ENCODE assay signal across 19 cellular contexts in the genomic region with DNA sequence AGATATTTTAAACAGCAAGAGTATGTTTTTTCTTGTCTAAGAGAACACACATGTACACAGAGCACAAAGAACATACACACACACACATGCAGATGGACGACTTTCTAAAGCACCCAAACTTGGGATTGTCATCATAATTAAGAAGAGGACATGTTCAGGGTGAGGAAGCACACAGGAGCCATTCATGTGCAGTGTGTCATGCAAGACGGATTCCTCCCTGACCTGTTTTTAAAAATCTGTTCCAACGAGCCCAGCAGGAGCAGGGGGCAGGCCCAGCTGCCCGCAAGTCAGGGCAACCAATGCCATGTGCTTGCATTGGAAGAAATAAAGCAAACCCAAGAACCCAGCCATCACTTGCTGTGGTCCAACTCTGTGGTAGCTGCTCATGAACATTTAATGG.
DNase-seq lines count a peak whose midpoint lies in the region; TF ChIP-seq lines count a peak whose summit lies in the region.
"Had no signal": no experiment of that assay in that cellular context is flagged by ENCODE, and none has a peak within 500 bp of the region (broad histone marks: within the 10 kb centered on the region; RNA-seq: fewer than 3 reads in every experiment).

No MANE protein-coding gene starts in this region.

- no peak for TF ChIP-seq EP300 in esophagus muscularis mucosa (IDR thresholded peaks at IDR 0.05)

- TF ChIP-seq CTCF in esophagus muscularis mucosa (IDR thresholded peaks at IDR 0.05): no peak

- no peak overlapping the region for H2BK5ac ChIP-seq in trophoblast cell (ENCODE audit: low read depth, low read length, poor library complexity)

- no peak overlapping the region for H3K9ac ChIP-seq in BLaER1 treated with 17β-estradiol and CSF1 and Interleukin-3, amounts not matched to agents 10 nM and 100 nM
- peak overlapping the region; percentile 53 for H3K9ac ChIP-seq in trophoblast cell (ENCODE audit: low read length)

- WGBS in esophagus muscularis mucosa: 48% methylated on average over 4 of the region's 4 CpGs
- WGBS in trophoblast cell (ENCODE audit: extremely low coverage, insufficient coverage, insufficient read length): no CpG with 5 or more reads among the region's 4 CpGs

- H3K9me3 ChIP-seq in BLaER1 treated with 17β-estradiol and CSF1 and Interleukin-3, amounts not matched to agents 10 nM and 100 nM (replicated peaks in 1 of 11): no peaks in the 10 kb centered on the region; a peak in 3 of 22 replicates
- H3K9me3 ChIP-seq in esophagus muscularis mucosa: no peaks in the 10 kb centered on the region
- no peaks in the 10 kb centered on the region for H3K9me3 ChIP-seq in trophoblast cell (ENCODE audit: insufficient read depth, low read depth, low read length)
- H3K9me3 ChIP-seq: A549 had no signal

- TF ChIP-seq POLR2A in esophagus muscularis mucosa (IDR thresholded peaks at IDR 0.05; ENCODE audit: low read depth): no peak

- H2BK12ac ChIP-seq in trophoblast cell (ENCODE audit: low read length): no peak overlapping the region

- H3K27me3 ChIP-seq in BLaER1 treated with 17β-estradiol and CSF1 and Interleukin-3, amounts not matched to agents 10 nM and 100 nM: no peaks in the 10 kb centered on the region
- H3K27me3 ChIP-seq in esophagus muscularis mucosa (no peaks in the 10 kb centered on the region), trophoblast cell (ENCODE audit: insufficient read depth, low read length) (no peaks in the 10 kb centered on the region), H7 (ENCODE audit: control insufficient read depth, insufficient read depth, low read length) (no peaks in the 10 kb centered on the region)

- H4K8ac ChIP-seq in trophoblast cell (ENCODE audit: low read depth, low read length): no peak overlapping the region

- no peak overlapping the region for H3K23ac ChIP-seq in trophoblast cell (ENCODE audit: low read length)

- peaks cover 0 to 13% (median 8%) of the 10 kb centered on the region in 10 experiments; a peak in 7 of 20 replicates for H3K4me1 ChIP-seq in BLaER1 treated with 17β-estradiol and CSF1 and Interleukin-3, amounts not matched to agents 10 nM and 100 nM
- H3K4me1 ChIP-seq in esophagus muscularis mucosa: no peaks in the 10 kb centered on the region
- no peaks in the 10 kb centered on the region for H3K4me1 ChIP-seq in trophoblast cell (ENCODE audit: control insufficient read depth in 1 of 2, insufficient read depth in 2 of 2, low read length in 2 of 2)
- H3K4me1 ChIP-seq: A549 had no signal

- no peaks in the 10 kb centered on the region for H3K79me2 ChIP-seq in trophoblast cell (ENCODE audit: control insufficient read depth, insufficient read depth, low read length, poor library complexity)

- H2AFZ ChIP-seq in trophoblast cell (ENCODE audit: insufficient read depth, low read length, poor library complexity): no peak overlapping the region

- H3K27ac ChIP-seq in BLaER1 treated with 17β-estradiol and CSF1 and Interleukin-3, amounts not matched to agents 10 nM and 100 nM: no peak overlapping the region
- H3K27ac ChIP-seq in esophagus muscularis mucosa (replicated peaks in 1 of 4) (no peak overlapping the region), trophoblast cell (ENCODE audit: low read depth, low read length) (no peak overlapping the region)
- H3K27ac ChIP-seq: A549 had no signal

- H4K20me1 ChIP-seq in BLaER1 treated with 17β-estradiol and CSF1 and Interleukin-3, amounts not matched to agents 10 nM and 100 nM: no peaks in the 10 kb centered on the region

- DNase-seq in cerebellum (ENCODE audit: low spot score): peak; percentile 12
- peak; percentile 55 for DNase-seq in esophagus muscularis mucosa (ENCODE audit: extremely low spot score)
- peak; percentile 57 to 82 for DNase-seq in trophoblast cell
- no peak for DNase-seq in NCI-H2196 (lab: John Stamatoyannopoulos, UW; ENCODE audit: unreplicated experiment)
- no peak for DNase-seq in AML-193 (lab: John Stamatoyannopoulos, UW)
- no peak for DNase-seq in NCI-H2081 treated with DMSO at 0.1 percent for 48 hours (lab: John Stamatoyannopoulos, UW)
- no peak for DNase-seq in H7
- DNase-seq: 8988T; ACHN; CD4-positive, alpha-beta T cell; CD8-positive, alpha-beta memory T cell; DMS 273 treated with DMSO at 0.1 percent for 48 hours; DMS79; EL; GF-D8; GOT3; HCEC 1CT had no signal

- H3K4ac ChIP-seq in trophoblast cell (ENCODE audit: low read depth, low read length): no peak overlapping the region

- intact Hi-C loops in esophagus muscularis mucosa (cut with DNase I): no loop called here

- no peak overlapping the region for H3K18ac ChIP-seq in trophoblast cell (ENCODE audit: low read length)

- no peak overlapping the region for H3K4me3 ChIP-seq in BLaER1 treated with 17β-estradiol and CSF1 and Interleukin-3, amounts not matched to agents 10 nM and 100 nM
- H3K4me3 ChIP-seq in esophagus muscularis mucosa (no peak overlapping the region), trophoblast cell (ENCODE audit: low read depth, low read length) (no peak overlapping the region), H7 (ENCODE audit: insufficient read depth, low read depth, low read length) (no peak overlapping the region)
- H3K4me3 ChIP-seq: A549 had no signal

- H3K14ac ChIP-seq in trophoblast cell (ENCODE audit: low read length): no peak overlapping the region

- no peaks in the 10 kb centered on the region for H3K36me3 ChIP-seq in BLaER1 treated with 17β-estradiol and CSF1 and Interleukin-3, amounts not matched to agents 10 nM and 100 nM
- H3K36me3 ChIP-seq in esophagus muscularis mucosa: no peaks in the 10 kb centered on the region
- no peaks in the 10 kb centered on the region for H3K36me3 ChIP-seq in trophoblast cell (ENCODE audit: control insufficient read depth in 1 of 2, insufficient read depth in 2 of 2, low read length in 2 of 2)
- H3K36me3 ChIP-seq in H7 (replicated peaks; ENCODE audit: control insufficient read depth, insufficient read depth, low read length): no peaks in the 10 kb centered on the region

- H4K12ac ChIP-seq in trophoblast cell (ENCODE audit: low read depth, low read length): no peak overlapping the region

- no peak overlapping the region for H4K91ac ChIP-seq in trophoblast cell (ENCODE audit: low read depth, low read length)

- H3K79me1 ChIP-seq in trophoblast cell (ENCODE audit: low read length): no peaks in the 10 kb centered on the region

- H2AK5ac ChIP-seq in trophoblast cell (ENCODE audit: low read length): no peak overlapping the region

- peak overlapping the region in 6 of 11 experiments; percentile 4 to 35 (median 14); a peak in 8 of 22 replicates for H3K4me2 ChIP-seq in BLaER1 treated with 17β-estradiol and CSF1 and Interleukin-3, amounts not matched to agents 10 nM and 100 nM
- no peak overlapping the region for H3K4me2 ChIP-seq in trophoblast cell (ENCODE audit: low read length)
- H3K4me2 ChIP-seq: A549 had no signal

- no peak overlapping the region for H2BK120ac ChIP-seq in trophoblast cell (ENCODE audit: insufficient read depth, low read length, poor library complexity)

Comparison
In these comparisons a context has a peak if more than half of its experiments do, and no peak if none do; other contexts are left out.
1. DNase-seq: peak in cerebellum (single experiment), esophagus muscularis mucosa (single experiment) and trophoblast cell (2 of 2); none in NCI-H2196 (single experiment), AML-193 (0 of 2), NCI-H2081 treated with DMSO at 0.1 percent for 48 hours (single experiment) and H7 (single experiment).